Comparison of ENCODE assay signal across 1 cellular context in genomic region chr6:125904871-125905270, GRCh38.
A peak's percentile ranks its signal among the peaks of the same experiment; 100 is the strongest.
TF ChIP-seq lines count a peak whose summit lies in the region.

No MANE protein-coding gene starts in this region.

TF ChIP-seq in GM12878, 131 proteins besides CTCF, POLR2A, EP300 and RAD21 (continued from another document and continues in another):
- TF ChIP-seq ZNF592 (IDR thresholded peaks at IDR 0.05) (no peak), SREBF2 (IDR thresholded peaks at IDR 0.05; ENCODE audit: low read length) (no peak), ATF7 (IDR thresholded peaks at IDR 0.05; ENCODE audit: low read depth) (no peak), MYC (IDR thresholded peaks at IDR 0.05; ENCODE audit: insufficient read depth, insufficient read length, insufficient replicate concordance, low read length, severe bottlenecking) (no peak), ZNF24 (IDR thresholded peaks at IDR 0.05) (no peak), SP1 (IDR thresholded peaks at IDR 0.05; ENCODE audit: low read depth, low read length) (no peak), MYB (IDR thresholded peaks at IDR 0.05; ENCODE audit: borderline replicate concordance, low read depth, low read length) (no peak), SUZ12 (IDR thresholded peaks at IDR 0.05; ENCODE audit: unreplicated experiment) (no peak), CHD1 (IDR thresholded peaks at IDR 0.05; ENCODE audit: low read depth, low read length) (no peak), MTA3 (IDR thresholded peaks at IDR 0.05; ENCODE audit: borderline replicate concordance, low read length) (no peak), HDAC6 (IDR thresholded peaks at IDR 0.05; ENCODE audit: unreplicated experiment) (no peak), NBN (IDR thresholded peaks at IDR 0.05) (0 out of 2 replicates have a peak, but pooled peaks have one; percentile 22), TCF12 (IDR thresholded peaks at IDR 0.05; ENCODE audit: low read depth, low read length) (no peak), WRNIP1 (IDR thresholded peaks at IDR 0.05; ENCODE audit: borderline replicate concordance, low read depth, low read length) (no peak), GATAD2B (conservative IDR thresholded peaks at IDR 0.05; ENCODE audit: low read depth) (no peak), BRCA1 (IDR thresholded peaks at IDR 0.05; ENCODE audit: low read depth, low read length) (no peak), SKIL (IDR thresholded peaks at IDR 0.05; ENCODE audit: low read depth, poor library complexity, severe bottlenecking) (no peak), PKNOX1 (IDR thresholded peaks at IDR 0.05) (peak; percentile 56; the same call in 1 of the 2 replicates), ZBTB40 (IDR thresholded peaks at IDR 0.05; ENCODE audit: borderline replicate concordance) (no peak), FOS (IDR thresholded peaks at IDR 0.05; ENCODE audit: borderline replicate concordance, extremely low read depth, insufficient read length) (no peak), KDM1A (IDR thresholded peaks at IDR 0.05; ENCODE audit: borderline replicate concordance) (no peak), JUNB (IDR thresholded peaks at IDR 0.05) (peak; percentile 50), HDGF (IDR thresholded peaks at IDR 0.05) (no peak), EGR1 (IDR thresholded peaks at IDR 0.05; ENCODE audit: borderline replicate concordance in 1 of 2, low read depth in 2 of 2, low read length in 2 of 2) (no peak), IKZF2 (IDR thresholded peaks at IDR 0.05) (peak; percentile 63 to 68; a peak in 3 of 4 replicates), HSF1 (IDR thresholded peaks at IDR 0.05; ENCODE audit: low read depth, low read length) (no peak), BMI1 (IDR thresholded peaks at IDR 0.05; ENCODE audit: borderline replicate concordance) (no peak), ZNF622 (IDR thresholded peaks at IDR 0.05) (no peak), DPF2 (IDR thresholded peaks at IDR 0.05) (0 out of 2 replicates have a peak, but pooled peaks have one; percentile 39), RAD51 (IDR thresholded peaks at IDR 0.05) (no peak), NFIC (IDR thresholded peaks at IDR 0.05; ENCODE audit: low read depth, low read length) (peak; percentile 59; the same call in 1 of the 2 replicates), SMARCA5 (IDR thresholded peaks at IDR 0.05) (no peak), RUNX3 (IDR thresholded peaks at IDR 0.05; ENCODE audit: low read length) (peak; percentile 89), BCLAF1 (IDR thresholded peaks at IDR 0.05) (no peak), IKZF1 (conservative IDR thresholded peaks at IDR 0.05) (peak; percentile 43; the same call in 1 of the 2 replicates), NR2F1 (conservative IDR thresholded peaks at IDR 0.05) (peak; percentile 42; the same call in 1 of the 2 replicates), ELK1 (IDR thresholded peaks at IDR 0.05; ENCODE audit: low read depth, low read length) (no peak), ZZZ3 (IDR thresholded peaks at IDR 0.05; ENCODE audit: control insufficient read depth, insufficient read length, low read depth) (no peak), JUND (IDR thresholded peaks at IDR 0.05; ENCODE audit: low read depth, low read length) (no peak), RBBP5 (conservative IDR thresholded peaks at IDR 0.05) (no peak), EED (IDR thresholded peaks at IDR 0.05; ENCODE audit: low read depth) (peak; percentile 57; the same call in 1 of the 2 replicates), MTA2 (IDR thresholded peaks at IDR 0.05; ENCODE audit: low read depth) (peak; percentile 40; the same call in 1 of the 2 replicates), NFYA (IDR thresholded peaks at IDR 0.05; ENCODE audit: borderline replicate concordance, low read depth, low read length) (no peak), STAT1 (conservative IDR thresholded peaks at IDR 0.05) (no peak), STAT3 (IDR thresholded peaks at IDR 0.05; ENCODE audit: low read depth, low read length) (no peak), ZSCAN29 (IDR thresholded peaks at IDR 0.05) (no peak), TAF1 (IDR thresholded peaks at IDR 0.05; ENCODE audit: borderline replicate concordance, low read depth, low read length) (no peak), TCF7 (IDR thresholded peaks at IDR 0.05; ENCODE audit: borderline replicate concordance) (no peak), CREB1 (IDR thresholded peaks at IDR 0.05; ENCODE audit: low read depth) (no peak), ZNF274 (IDR thresholded peaks at IDR 0.05; ENCODE audit: insufficient read depth, insufficient read length) (no peak), NFXL1 (IDR thresholded peaks at IDR 0.05; ENCODE audit: borderline replicate concordance) (no peak), ZNF217 (IDR thresholded peaks at IDR 0.05) (no peak), SREBF1 (IDR thresholded peaks at IDR 0.05; ENCODE audit: low read length) (no peak), E2F4 (IDR thresholded peaks at IDR 0.05; ENCODE audit: low read depth, low read length) (no peak), HCFC1 (IDR thresholded peaks at IDR 0.05; ENCODE audit: low read length) (no peak)
